Comparison of ENCODE assay signal across 11 cellular contexts in genomic region chr6:144347447-144347758, GRCh38.
DNase-seq lines count a peak whose midpoint lies in the region; ATAC-seq and TF ChIP-seq lines count a peak whose summit lies in the region.
"Had no signal": no experiment of that assay in that cellular context is flagged by ENCODE, and none has a peak within 500 bp of the region (broad histone marks: within the 10 kb centered on the region; RNA-seq: fewer than 3 reads in every experiment).

No MANE protein-coding gene starts in this region.

- CTCF ChIA-PET in activated CD8-positive, alpha-beta memory T cell treated with anti-CD3 and anti-CD28 coated beads, Interleukin-2, amount 10 ng/mL, durations not matched to agents 7 days and 5 days (lab: Charles Lee): interaction anchor here (0.9 to 1.3 kb wide), 3 partner anchors 10 to 41 kb away, joined by 3 to 5 read pairs (median 3); no protein-coding TSS in a partner anchor

- H3K9me3 ChIP-seq in RWPE2 (ENCODE audit: severe bottlenecking): no peaks in the 10 kb centered on the region
- H3K9me3 ChIP-seq in endodermal cell (ENCODE audit: control insufficient read depth, low read length): no peaks in the 10 kb centered on the region
- H3K9me3 ChIP-seq in spleen: no peaks in the 10 kb centered on the region

- H3K36me3 ChIP-seq in RWPE2 (ENCODE audit: low read depth): no peaks in the 10 kb centered on the region
- peaks cover 3% of the 10 kb centered on the region for H3K36me3 ChIP-seq in endodermal cell (ENCODE audit: control insufficient read depth, insufficient read depth, low read length)
- H3K36me3 ChIP-seq in spleen: peaks cover 0 to 11% (median 0%) of the 10 kb centered on the region in 6 donors

- H3K4me1 ChIP-seq in RWPE2 (ENCODE audit: insufficient read depth, poor library complexity, severe bottlenecking): peaks cover 53% of the 10 kb centered on the region
- no peaks in the 10 kb centered on the region for H3K4me1 ChIP-seq in endodermal cell (ENCODE audit: control insufficient read depth, insufficient read depth, low read length)
- H3K4me1 ChIP-seq in spleen: peaks cover 63 to 100% (median 97%) of the 10 kb centered on the region in 6 donors

- DNase-seq in activated CD8-positive, alpha-beta memory T cell treated with anti-CD3 and anti-CD28 coated beads, Interleukin-2, amount 10 ng/mL, durations not matched to agents 7 days and 5 days: no peak
- DNase-seq in activated CD8-positive, alpha-beta memory T cell treated with anti-CD3 and anti-CD28 coated beads for 24 hours: no peak
- DNase-seq in RWPE2 (ENCODE audit: low spot score): no peak
- DNase-seq in endodermal cell: no peak
- DNase-seq in spleen: no peak
- no peak for DNase-seq in 8988T
- no peak for DNase-seq in GDM1 (lab: John Stamatoyannopoulos, UW)
- DNase-seq: NCI-H1436 had no signal

- H3K27me3 ChIP-seq in RWPE2 (ENCODE audit: insufficient read depth, poor library complexity, severe bottlenecking): no peaks in the 10 kb centered on the region
- no peaks in the 10 kb centered on the region for H3K27me3 ChIP-seq in endodermal cell (ENCODE audit: control insufficient read depth, insufficient read depth, low read length, poor library complexity, severe bottlenecking)
- H3K27me3 ChIP-seq in spleen (replicated peaks in 1 of 7): no peaks in the 10 kb centered on the region
- H3K27me3 ChIP-seq: hepatocyte had no signal

- H3K4me3 Mint-ChIP-seq in activated CD8-positive, alpha-beta memory T cell treated with anti-CD3 and anti-CD28 coated beads, Interleukin-2, amount 10 ng/mL, durations not matched to agents 7 days and 5 days: peak overlapping the region; percentile 57
- H3K4me3 Mint-ChIP-seq in endodermal cell: no peak overlapping the region

- H3K9ac ChIP-seq in endodermal cell (ENCODE audit: extremely low read depth, low read length, poor library complexity, severe bottlenecking): no peak overlapping the region
- H3K9ac ChIP-seq: parathyroid adenoma had no signal

- peak overlapping the region; percentile 68 for H3K27ac ChIP-seq in RWPE2 (ENCODE audit: poor library complexity, severe bottlenecking)
- no peak overlapping the region for H3K27ac ChIP-seq in endodermal cell (ENCODE audit: low read depth, low read length)
- H3K27ac ChIP-seq in spleen: peak overlapping the region; percentile 1 to 89 (median 86)
- H3K27ac ChIP-seq: hepatocyte, parathyroid adenoma had no signal

- H3K36me3 Mint-ChIP-seq in activated CD8-positive, alpha-beta memory T cell treated with anti-CD3 and anti-CD28 coated beads, Interleukin-2, amount 10 ng/mL, durations not matched to agents 7 days and 5 days: peaks cover 30% of the 10 kb centered on the region
- peaks cover 4% of the 10 kb centered on the region for H3K36me3 Mint-ChIP-seq in endodermal cell (ENCODE audit: low read depth)

- H3K27me3 Mint-ChIP-seq in activated CD8-positive, alpha-beta memory T cell treated with anti-CD3 and anti-CD28 coated beads, Interleukin-2, amount 10 ng/mL, durations not matched to agents 7 days and 5 days: no peaks in the 10 kb centered on the region
- no peaks in the 10 kb centered on the region for H3K27me3 Mint-ChIP-seq in endodermal cell (ENCODE audit: insufficient read depth)

- intact Hi-C loops in spleen (cut with DNase I; ENCODE audit: low total_unique reads): no loop called here

- no peak overlapping the region for H3K4me3 ChIP-seq in RWPE2 (ENCODE audit: severe bottlenecking)
- no peak overlapping the region for H3K4me3 ChIP-seq in endodermal cell (ENCODE audit: low read length)
- peak overlapping the region in 1 of 8 donors; percentile 73 for H3K4me3 ChIP-seq in spleen
- H3K4me3 ChIP-seq: hepatocyte had no signal

- peaks cover 74% of the 10 kb centered on the region for H3K4me1 Mint-ChIP-seq in activated CD8-positive, alpha-beta memory T cell treated with anti-CD3 and anti-CD28 coated beads, Interleukin-2, amount 10 ng/mL, durations not matched to agents 7 days and 5 days
- H3K4me1 Mint-ChIP-seq in endodermal cell: peaks cover 21% of the 10 kb centered on the region

- peak overlapping the region; percentile 56 for H3K27ac Mint-ChIP-seq in activated CD8-positive, alpha-beta memory T cell treated with anti-CD3 and anti-CD28 coated beads, Interleukin-2, amount 10 ng/mL, durations not matched to agents 7 days and 5 days
- peak overlapping the region; percentile 40 for H3K27ac Mint-ChIP-seq in endodermal cell

- TF ChIP-seq CTCF in RWPE2 (IDR thresholded peaks at IDR 0.05; ENCODE audit: poor library complexity, severe bottlenecking) (no peak), endodermal cell (conservative IDR thresholded peaks at IDR 0.05) (no peak), spleen (IDR thresholded peaks at IDR 0.05 in 8 of 11, conservative IDR thresholded peaks at IDR 0.05 in 3 of 11) (no peak)

- H3K9me3 Mint-ChIP-seq in activated CD8-positive, alpha-beta memory T cell treated with anti-CD3 and anti-CD28 coated beads, Interleukin-2, amount 10 ng/mL, durations not matched to agents 7 days and 5 days (ENCODE audit: low read depth): no peaks in the 10 kb centered on the region
- no peaks in the 10 kb centered on the region for H3K9me3 Mint-ChIP-seq in endodermal cell

- no peak for ATAC-seq in activated CD8-positive, alpha-beta memory T cell treated with anti-CD3 and anti-CD28 coated beads, Interleukin-2, amount 10 ng/mL, durations not matched to agents 7 days and 5 days
- no peak for ATAC-seq in RWPE2 (ENCODE audit: low read depth)
- no peak for ATAC-seq in GM19463 (IDR thresholded peaks at IDR 0.05; ENCODE audit: unreplicated experiment)

- TF ChIP-seq POLR2A in spleen (IDR thresholded peaks at IDR 0.05): no peak
